In genomic region chr21:25199944-25200343, GRCh38 we compare ENCODE assay signal across 28 cellular contexts.
"Had no signal": no experiment of that assay in that cellular context is flagged by ENCODE, and none has a peak within 500 bp of the region (broad histone marks: within the 10 kb centered on the region; RNA-seq: fewer than 3 reads in every experiment).

No MANE protein-coding gene starts in this region.

- H3K36me3 Mint-ChIP-seq: stimulated activated effector memory CD8-positive, alpha-beta T cell treated with anti-CD3 and anti-CD28 coated beads, Interleukin-12 subunit alpha, Interleukin-12 subunit beta, amount 100 ng/mL, for 72 hours; type B pancreatic cell had no signal

- H3K27ac Mint-ChIP-seq: stimulated activated effector memory CD8-positive, alpha-beta T cell treated with anti-CD3 and anti-CD28 coated beads, Interleukin-12 subunit alpha, Interleukin-12 subunit beta, amount 100 ng/mL, for 72 hours; stimulated activated memory B cell treated with anti-CD40 and anti-IgM and Interleukin-4, amounts not matched to agents 10 μg/mL and 1 μg/mL and 100 μg/mL, for 72 hours; stimulated activated naive B cell treated with anti-CD40 and anti-IgM and Interleukin-4, amounts not matched to agents 10 μg/mL and 1 μg/mL and 100 μg/mL, for 72 hours; stimulated activated naive CD8-positive, alpha-beta T cell treated with anti-CD3 and anti-CD28 coated beads, Interleukin-15, amount 100 ng/mL, for 72 hours; stimulated activated naive CD8-positive, alpha-beta T cell treated with anti-CD3 and anti-CD28 coated beads, Interleukin-15, Interleukin-2, amounts not matched to agents 100 ng/mL and 50 ng/mL, for 24 hours; type B pancreatic cell had no signal

- H3K27me3 Mint-ChIP-seq: stimulated activated memory B cell treated with anti-CD40 and anti-IgM and Interleukin-4, amounts not matched to agents 10 μg/mL and 1 μg/mL and 100 μg/mL, for 72 hours; stimulated activated naive B cell treated with anti-CD40 and anti-IgM and Interleukin-4, amounts not matched to agents 10 μg/mL and 1 μg/mL and 100 μg/mL, for 72 hours; stimulated activated naive CD8-positive, alpha-beta T cell treated with anti-CD3 and anti-CD28 coated beads, Interleukin-15, amount 100 ng/mL, for 72 hours; stimulated activated naive CD8-positive, alpha-beta T cell treated with anti-CD3 and anti-CD28 coated beads, Interleukin-15, Interleukin-2, amounts not matched to agents 100 ng/mL and 50 ng/mL, for 24 hours; type B pancreatic cell had no signal

- H3K27ac ChIP-seq: stomach, suprapubic skin, testis, thoracic aorta, thyroid gland, tibial artery, tibial nerve, transverse colon, upper lobe of left lung, upper lobe of right lung, uterus, vagina had no signal

- ATAC-seq: stimulated activated effector memory CD8-positive, alpha-beta T cell treated with anti-CD3 and anti-CD28 coated beads, Interleukin-12 subunit alpha, Interleukin-12 subunit beta, amount 100 ng/mL, for 72 hours; stimulated activated memory B cell treated with anti-CD40 and anti-IgM and Interleukin-4, amounts not matched to agents 10 μg/mL and 1 μg/mL and 100 μg/mL, for 72 hours; stimulated activated naive B cell treated with anti-CD40 and anti-IgM and Interleukin-4, amounts not matched to agents 10 μg/mL and 1 μg/mL and 100 μg/mL, for 72 hours; stimulated activated naive CD8-positive, alpha-beta T cell treated with anti-CD3 and anti-CD28 coated beads, Interleukin-15, amount 100 ng/mL, for 72 hours; stimulated activated naive CD8-positive, alpha-beta T cell treated with anti-CD3 and anti-CD28 coated beads, Interleukin-15, Interleukin-2, amounts not matched to agents 100 U/mL and 50 U/mL, for 24 hours; upper lobe of right lung had no signal

- DNase-seq: stimulated activated CD4-positive, alpha-beta T cell treated with anti-CD3 and anti-CD28 coated beads, Interleukin-2, amount 100 ng/mL, for 48 hours; stimulated activated CD4-positive, alpha-beta T cell treated with anti-CD3 and anti-CD28 coated beads, Interleukin-4, amount 100 ng/mL, for 1 hour; stimulated activated CD4-positive, alpha-beta T cell treated with anti-CD3 and anti-CD28 coated beads, Interleukin-4, amount 100 ng/mL, for 24 hours; stimulated activated CD4-positive, alpha-beta T cell treated with anti-CD3 and anti-CD28 coated beads, Interleukin-4, amount 100 ng/mL, for 4 hours; stimulated activated CD8-positive, alpha-beta memory T cell treated with anti-CD3 and anti-CD28 coated beads, Interleukin-4, amount 100 ng/mL, for 48 hours; stimulated activated naive B cell treated with anti-CD40 and anti-IgM and Interleukin-4, amounts not matched to agents 10 μg/mL and 1 μg/mL and 100 μg/mL, for 72 hours; stimulated activated naive CD4-positive, alpha-beta T cell; stimulated activated naive CD4-positive, alpha-beta T cell treated with Interleukin-2 at 50 U/mL for 16 hours; stimulated activated naive CD8-positive, alpha-beta T cell treated with anti-CD3 and anti-CD28 coated beads, Interleukin-15, amount 100 ng/mL, for 72 hours; stimulated activated naive CD8-positive, alpha-beta T cell treated with anti-CD3 and anti-CD28 coated beads, Interleukin-15, Interleukin-2, amounts not matched to agents 100 U/mL and 50 U/mL, for 24 hours; stomach; substantia nigra; testis; thyroid gland; tibial artery; transverse colon; trophoblast cell; upper lobe of left lung; upper lobe of right lung; uterus had no signal

- H3K4me1 ChIP-seq: stomach, suprapubic skin, testis, thyroid gland, tibial artery, tibial nerve, transverse colon, upper lobe of left lung, upper lobe of right lung, uterus, vagina had no signal

- H3K27me3 ChIP-seq: stomach, suprapubic skin, testis, thyroid gland, tibial artery, tibial nerve, transverse colon, upper lobe of left lung, upper lobe of right lung, uterus, vagina had no signal

- H3K4me1 Mint-ChIP-seq: stimulated activated effector memory CD8-positive, alpha-beta T cell treated with anti-CD3 and anti-CD28 coated beads, Interleukin-12 subunit alpha, Interleukin-12 subunit beta, amount 100 ng/mL, for 72 hours; stimulated activated naive CD8-positive, alpha-beta T cell treated with anti-CD3 and anti-CD28 coated beads, Interleukin-15, amount 100 ng/mL, for 72 hours had no signal

- H3K36me3 ChIP-seq: stomach, suprapubic skin, thoracic aorta, thyroid gland, tibial artery, tibial nerve, transverse colon, upper lobe of left lung, upper lobe of right lung, uterus, vagina had no signal

- H3K4me3 Mint-ChIP-seq: stimulated activated effector memory CD8-positive, alpha-beta T cell treated with anti-CD3 and anti-CD28 coated beads, Interleukin-12 subunit alpha, Interleukin-12 subunit beta, amount 100 ng/mL, for 72 hours; stimulated activated memory B cell treated with anti-CD40 and anti-IgM and Interleukin-4, amounts not matched to agents 10 μg/mL and 1 μg/mL and 100 μg/mL, for 72 hours; stimulated activated naive B cell treated with anti-CD40 and anti-IgM and Interleukin-4, amounts not matched to agents 10 μg/mL and 1 μg/mL and 100 μg/mL, for 72 hours; stimulated activated naive CD8-positive, alpha-beta T cell treated with anti-CD3 and anti-CD28 coated beads, Interleukin-15, amount 100 ng/mL, for 72 hours; stimulated activated naive CD8-positive, alpha-beta T cell treated with anti-CD3 and anti-CD28 coated beads, Interleukin-15, Interleukin-2, amounts not matched to agents 100 ng/mL and 50 ng/mL, for 24 hours; type B pancreatic cell had no signal

- H3K9me3 ChIP-seq: suprapubic skin, testis, thoracic aorta, thyroid gland, tibial artery, tibial nerve, transverse colon, upper lobe of left lung, upper lobe of right lung, uterus, vagina had no signal

- H3K4me3 ChIP-seq: stomach, suprapubic skin, testis, thoracic aorta, thyroid gland, tibial artery, tibial nerve, transverse colon, upper lobe of left lung, upper lobe of right lung, uterus, vagina had no signal
